ENCODE assay signal across 33 cellular contexts in the genomic region with DNA sequence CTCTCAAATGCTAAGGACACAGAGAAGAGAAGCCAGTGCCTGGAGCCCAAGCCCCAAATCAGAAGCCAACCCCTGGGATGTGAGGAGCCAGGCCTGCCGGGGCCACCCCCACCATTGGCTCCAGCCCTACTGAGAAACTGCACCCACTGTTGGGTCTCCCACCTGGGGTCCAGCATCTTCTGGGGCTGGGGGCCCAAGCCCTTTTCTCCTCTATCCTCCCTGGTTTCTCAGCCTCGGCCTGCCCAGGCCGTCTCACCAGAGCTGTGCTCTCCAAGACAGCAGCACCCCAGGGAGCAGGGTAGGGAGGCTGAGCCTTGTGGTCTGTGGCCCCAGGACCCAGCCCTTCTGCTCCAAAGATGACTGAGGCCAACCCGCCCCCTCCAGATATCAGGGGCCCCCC. TPM values are rescaled to one million over a fixed set of nuclear protein-coding genes. Genes with fewer than 3 reads are reported as not detected.
"Had no signal": no experiment of that assay in that cellular context is flagged by ENCODE, and none has a peak within 500 bp of the region (broad histone marks: within the 10 kb centered on the region; RNA-seq: fewer than 3 reads in every experiment).

No MANE protein-coding gene starts in this region.

- DNase-seq: activated CD4-positive, alpha-beta memory T cell treated with anti-CD3 and anti-CD28 coated beads for 36 hours; activated CD4-positive, alpha-beta T cell treated with anti-CD3 and anti-CD28 coated beads for 36 hours; activated CD4-positive, alpha-beta T cell treated with anti-CD3 and anti-CD28 coated beads, Interleukin-2, amount 10 ng/mL, durations not matched to agents 24 days and 14 days; activated CD4-positive, CD25-positive, alpha-beta regulatory T cell; activated CD4-positive, CD25-positive, alpha-beta regulatory T cell treated with anti-CD3 and anti-CD28 coated beads, Interleukin-2, amount 50 U/mL, for 72 hours; activated CD8-positive, alpha-beta memory T cell treated with anti-CD3 and anti-CD28 coated beads, Interleukin-2, amount 10 ng/mL, durations not matched to agents 7 days and 5 days; activated CD8-positive, alpha-beta memory T cell treated with anti-CD3 and anti-CD28 coated beads, Interleukin-2, amount 50 U/mL, for 4 hours; activated CD8-positive, alpha-beta T cell treated with anti-CD3 and anti-CD28 coated beads, Interleukin-2, amount 10 ng/mL, durations not matched to agents 7 days and 5 days; activated effector memory CD4-positive, alpha-beta T cell treated with anti-CD3 and anti-CD28 coated beads, Interleukin-2, amount 50 U/mL, for 16 hours; activated naive CD4-positive, alpha-beta T cell treated with anti-CD3 and anti-CD28 coated beads for 36 hours; activated naive CD8-positive, alpha-beta T cell treated with anti-CD3 and anti-CD28 coated beads for 36 hours; activated naive CD8-positive, alpha-beta T cell treated with anti-CD3 and anti-CD28 coated beads, Interleukin-2, amount 50 U/mL, for 24 hours; activated T-cell treated with anti-CD3 and anti-CD28 coated beads, Interleukin-2, amount 50 U/mL, for 1 hour; activated T-cell treated with anti-CD3 and anti-CD28 coated beads, Interleukin-2, amount 50 U/mL, for 48 hours; adrenal gland; amygdala; aorta; body of pancreas; caudate nucleus; cortex of kidney; dermis blood vessel endothelial cell; effector CD4-positive, alpha-beta T cell; esophagus squamous epithelium; foreskin melanocyte; T-helper 2 cell had no signal

- H3K4me3 ChIP-seq: adrenal gland, body of pancreas, esophagus squamous epithelium, gastroesophageal sphincter had no signal

- H3K4me1 ChIP-seq: adrenal gland, body of pancreas, esophagus squamous epithelium, gastroesophageal sphincter had no signal

- H3K36me3 Mint-ChIP-seq: activated CD4-positive, alpha-beta memory T cell treated with anti-CD3 and anti-CD28 coated beads for 36 hours; activated CD8-positive, alpha-beta memory T cell treated with anti-CD3 and anti-CD28 coated beads, Interleukin-2, amount 10 ng/mL, durations not matched to agents 7 days and 5 days; activated naive CD4-positive, alpha-beta T cell treated with anti-CD3 and anti-CD28 coated beads, Interleukin-2, amount 50 U/mL, for 24 hours; activated naive CD8-positive, alpha-beta T cell treated with anti-CD3 and anti-CD28 coated beads for 36 hours had no signal

- ATAC-seq: activated CD4-positive, alpha-beta T cell treated with anti-CD3 and anti-CD28 coated beads for 36 hours; activated CD8-positive, alpha-beta memory T cell treated with anti-CD3 and anti-CD28 coated beads, Interleukin-2, amount 10 ng/mL, durations not matched to agents 7 days and 5 days; activated CD8-positive, alpha-beta T cell treated with anti-CD3 and anti-CD28 coated beads, Interleukin-2, amount 10 ng/mL, durations not matched to agents 7 days and 5 days; activated naive CD8-positive, alpha-beta T cell treated with anti-CD3 and anti-CD28 coated beads, Interleukin-2, amount 50 U/mL, for 24 hours; body of pancreas; gastroesophageal sphincter had no signal

- H3K27ac ChIP-seq: adrenal gland, body of pancreas, epithelial cell of prostate, esophagus squamous epithelium had no signal

- H3K27ac Mint-ChIP-seq: activated CD4-positive, alpha-beta memory T cell treated with anti-CD3 and anti-CD28 coated beads for 36 hours; activated CD4-positive, alpha-beta T cell treated with anti-CD3 and anti-CD28 coated beads for 36 hours; activated CD4-positive, alpha-beta T cell treated with anti-CD3 and anti-CD28 coated beads, Interleukin-2, amount 10 ng/mL, durations not matched to agents 24 days and 14 days; activated CD8-positive, alpha-beta memory T cell treated with anti-CD3 and anti-CD28 coated beads, Interleukin-2, amount 10 ng/mL, durations not matched to agents 7 days and 5 days; activated CD8-positive, alpha-beta T cell treated with anti-CD3 and anti-CD28 coated beads, Interleukin-2, amount 10 ng/mL, durations not matched to agents 7 days and 5 days; activated naive CD4-positive, alpha-beta T cell treated with anti-CD3 and anti-CD28 coated beads for 36 hours; activated naive CD4-positive, alpha-beta T cell treated with anti-CD3 and anti-CD28 coated beads, Interleukin-2, amount 50 U/mL, for 24 hours; activated naive CD8-positive, alpha-beta T cell treated with anti-CD3 and anti-CD28 coated beads for 36 hours; activated naive CD8-positive, alpha-beta T cell treated with anti-CD3 and anti-CD28 coated beads, Interleukin-2, amount 50 U/mL, for 24 hours; activated T-helper 1 cell treated with anti-CD3 and anti-CD28 coated beads, Interleukin-12 subunit alpha, Interleukin-12 subunit beta, Interleukin-2, Interleukin-4 antibody, amounts not matched to agents 30 ng/mL and 10 ng/mL and 1 ng/mL, durations not matched to agents 14 hours and 24 hours and 36 hours; activated T-helper 2 cell treated with anti-CD3 and anti-CD28 coated beads, Interferon-gamma antibody, Interleukin-2, Interleukin-4, amounts not matched to agents 10 μg/mL and 5 μg/mL and 100 μg/mL, durations not matched to agents 14 hours and 24 hours and 36 hours had no signal

- H3K27me3 ChIP-seq: adrenal gland, body of pancreas, gastroesophageal sphincter had no signal

- H3K4me3 Mint-ChIP-seq: activated CD4-positive, alpha-beta memory T cell treated with anti-CD3 and anti-CD28 coated beads for 36 hours; activated CD4-positive, alpha-beta T cell treated with anti-CD3 and anti-CD28 coated beads for 36 hours; activated CD4-positive, alpha-beta T cell treated with anti-CD3 and anti-CD28 coated beads, Interleukin-2, amount 10 ng/mL, durations not matched to agents 24 days and 14 days; activated CD8-positive, alpha-beta memory T cell treated with anti-CD3 and anti-CD28 coated beads, Interleukin-2, amount 10 ng/mL, durations not matched to agents 7 days and 5 days; activated CD8-positive, alpha-beta T cell treated with anti-CD3 and anti-CD28 coated beads, Interleukin-2, amount 10 ng/mL, durations not matched to agents 7 days and 5 days; activated naive CD4-positive, alpha-beta T cell treated with anti-CD3 and anti-CD28 coated beads for 36 hours; activated naive CD4-positive, alpha-beta T cell treated with anti-CD3 and anti-CD28 coated beads, Interleukin-2, amount 50 U/mL, for 24 hours; activated naive CD8-positive, alpha-beta T cell treated with anti-CD3 and anti-CD28 coated beads for 36 hours; activated naive CD8-positive, alpha-beta T cell treated with anti-CD3 and anti-CD28 coated beads, Interleukin-2, amount 50 U/mL, for 24 hours; activated T-helper 1 cell treated with anti-CD3 and anti-CD28 coated beads, Interleukin-12 subunit alpha, Interleukin-12 subunit beta, Interleukin-2, Interleukin-4 antibody, amounts not matched to agents 30 ng/mL and 10 ng/mL and 1 ng/mL, durations not matched to agents 14 hours and 24 hours and 36 hours had no signal

- H3K9me3 ChIP-seq: body of pancreas had no signal

- H3K4me1 Mint-ChIP-seq: activated CD4-positive, alpha-beta T cell treated with anti-CD3 and anti-CD28 coated beads for 36 hours; activated naive CD4-positive, alpha-beta T cell treated with anti-CD3 and anti-CD28 coated beads, Interleukin-2, amount 50 U/mL, for 24 hours; activated naive CD8-positive, alpha-beta T cell treated with anti-CD3 and anti-CD28 coated beads for 36 hours had no signal

- FAIRE-seq: colon, endometrium, endothelial cell of umbilical vein had no signal

- H3K9me3 Mint-ChIP-seq: activated CD4-positive, alpha-beta memory T cell treated with anti-CD3 and anti-CD28 coated beads for 36 hours; activated CD4-positive, alpha-beta T cell treated with anti-CD3 and anti-CD28 coated beads, Interleukin-2, amount 10 ng/mL, durations not matched to agents 24 days and 14 days; activated naive CD4-positive, alpha-beta T cell treated with anti-CD3 and anti-CD28 coated beads for 36 hours; activated naive CD4-positive, alpha-beta T cell treated with anti-CD3 and anti-CD28 coated beads, Interleukin-2, amount 50 U/mL, for 24 hours; activated naive CD8-positive, alpha-beta T cell treated with anti-CD3 and anti-CD28 coated beads, Interleukin-2, amount 50 U/mL, for 24 hours; activated T-helper 1 cell treated with anti-CD3 and anti-CD28 coated beads, Interleukin-12 subunit alpha, Interleukin-12 subunit beta, Interleukin-2, Interleukin-4 antibody, amounts not matched to agents 30 ng/mL and 10 ng/mL and 1 ng/mL, durations not matched to agents 14 hours and 24 hours and 36 hours; activated T-helper 2 cell treated with anti-CD3 and anti-CD28 coated beads, Interferon-gamma antibody, Interleukin-2, Interleukin-4, amounts not matched to agents 10 μg/mL and 5 μg/mL and 100 μg/mL, durations not matched to agents 14 hours and 24 hours and 36 hours had no signal

RNA-seq across cellular contexts. Expression of a gene that starts 37.9 kb away (rescaled TPM):
- total RNA-seq: activated CD8-positive, alpha-beta memory T cell treated with anti-CD3 and anti-CD28 coated beads, Interleukin-2, amount 10 ng/mL, durations not matched to agents 7 days and 5 days; activated CD8-positive, alpha-beta T cell treated with anti-CD3 and anti-CD28 coated beads, Interleukin-2, amount 10 ng/mL, durations not matched to agents 7 days and 5 days had no signal
